In the genomic region with DNA sequence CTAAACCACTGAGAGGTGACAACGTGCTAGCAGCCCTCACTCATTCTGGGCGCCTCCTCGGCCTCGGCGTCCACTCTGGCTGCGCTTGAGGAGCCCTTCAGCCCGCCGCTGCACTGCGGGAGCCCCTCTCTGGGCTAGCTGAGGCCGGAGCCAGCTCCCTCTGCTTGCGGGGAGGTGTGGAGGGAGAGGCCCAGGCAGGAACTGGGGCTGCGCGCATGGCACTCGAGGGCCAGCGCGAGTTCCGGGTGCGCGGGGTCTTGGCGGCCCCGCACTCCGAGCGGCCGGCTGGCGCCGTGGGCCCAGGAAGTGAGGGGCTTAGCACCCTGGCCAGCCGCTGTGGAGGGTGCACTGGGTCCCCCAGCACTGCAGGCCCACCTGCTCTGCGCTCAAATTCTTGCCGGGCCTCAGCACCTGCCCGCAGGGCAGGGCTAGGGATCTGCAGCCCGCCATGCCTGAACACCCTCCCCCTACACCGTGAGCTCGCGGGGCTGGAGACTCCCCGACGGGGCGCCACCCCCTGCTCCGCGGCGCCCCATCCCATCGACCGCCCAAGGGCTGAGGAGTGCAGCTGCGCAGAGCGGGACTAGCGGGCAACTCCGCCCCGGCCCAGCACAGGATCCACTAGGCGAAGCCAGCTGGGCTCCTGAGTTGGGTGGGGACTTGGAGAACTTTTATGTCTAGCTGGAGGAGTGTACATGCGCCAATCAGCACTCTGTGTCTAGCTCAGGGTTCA, we compare ENCODE assay signal across 26 cellular contexts.
"Had no signal": no experiment of that assay in that cellular context is flagged by ENCODE, and none has a peak within 500 bp of the region (broad histone marks: within the 10 kb centered on the region; RNA-seq: fewer than 3 reads in every experiment).

No MANE protein-coding gene starts in this region.

- H3K36me3 Mint-ChIP-seq: activated CD4-positive, alpha-beta memory T cell treated with anti-CD3 and anti-CD28 coated beads for 36 hours; activated naive CD4-positive, alpha-beta T cell treated with anti-CD3 and anti-CD28 coated beads, Interleukin-2, amount 10 ng/mL, durations not matched to agents 7 days and 5 days; activated naive CD8-positive, alpha-beta T cell treated with anti-CD3 and anti-CD28 coated beads, Interleukin-2, amount 10 ng/mL, durations not matched to agents 7 days and 5 days had no signal

- H3K9ac ChIP-seq: SK-N-SH had no signal

- DNase-seq: activated CD4-positive, alpha-beta T cell treated with anti-CD3 and anti-CD28 coated beads, Interleukin-2, amount 10 ng/mL, durations not matched to agents 7 days and 5 days; activated CD4-positive, CD25-positive, alpha-beta regulatory T cell; activated gamma-delta T cell treated with Interleukin-2 at 50 U/mL for 16 hours; activated naive CD8-positive, alpha-beta T cell treated with anti-CD3 and anti-CD28 coated beads, Interleukin-2, amount 10 ng/mL, durations not matched to agents 7 days and 5 days; activated T-cell treated with anti-CD3 and anti-CD28 coated beads, Interleukin-2, amount 50 U/mL, for 72 hours; aorta; MG63; NCI-H1105; NCI-H1436; NCI-H1694 treated with DMSO at 0.1 percent for 48 hours; NCI-H2029 treated with DMSO at 0.1 percent for 48 hours; NCI-H510A treated with DMSO at 0.1 percent for 48 hours; NCI-H69; NK-92 treated with Interleukin-12 subunit alpha and Interleukin-12 subunit beta, amount 100 ng/mL, for 24 hours; OCI-M1; Right ventricle myocardium superior; RPMI8226; SJCRH30; SK-N-SH; T-helper 1 cell had no signal

- H3K4me2 ChIP-seq: SK-N-SH had no signal

- H3K27ac ChIP-seq: breast epithelium, SJCRH30, VCaP had no signal

- H3K4me3 ChIP-seq: breast epithelium, MG63, SJCRH30 had no signal

- H3K4me1 ChIP-seq: breast epithelium had no signal

- H3K4me3 Mint-ChIP-seq: activated CD4-positive, alpha-beta T cell treated with anti-CD3 and anti-CD28 coated beads, Interleukin-2, amount 10 ng/mL, durations not matched to agents 7 days and 5 days; activated naive CD4-positive, alpha-beta T cell treated with anti-CD3 and anti-CD28 coated beads, Interleukin-2, amount 10 ng/mL, durations not matched to agents 7 days and 5 days; activated naive CD8-positive, alpha-beta T cell treated with anti-CD3 and anti-CD28 coated beads, Interleukin-2, amount 10 ng/mL, durations not matched to agents 7 days and 5 days; activated T-cell treated with anti-CD3 and anti-CD28 coated beads, Interleukin-2, amount 50 U/mL, for 72 hours had no signal

- H3K27me3 ChIP-seq: breast epithelium, MG63, SJCRH30 had no signal

- ATAC-seq: Panc1 had no signal

- H3K27ac Mint-ChIP-seq: activated CD4-positive, alpha-beta memory T cell treated with anti-CD3 and anti-CD28 coated beads for 36 hours; activated CD4-positive, alpha-beta T cell treated with anti-CD3 and anti-CD28 coated beads, Interleukin-2, amount 10 ng/mL, durations not matched to agents 7 days and 5 days; activated naive CD4-positive, alpha-beta T cell treated with anti-CD3 and anti-CD28 coated beads, Interleukin-2, amount 10 ng/mL, durations not matched to agents 7 days and 5 days; activated T-cell treated with anti-CD3 and anti-CD28 coated beads, Interleukin-2, amount 50 U/mL, for 72 hours; activated T-helper 2 cell treated with anti-CD3 and anti-CD28 coated beads, Interferon-gamma antibody, Interleukin-2, Interleukin-4, amounts not matched to agents 10 μg/mL and 5 μg/mL and 100 μg/mL, durations not matched to agents 14 hours and 24 hours and 36 hours had no signal

- H3K9me3 ChIP-seq: SK-N-SH had no signal

- H3K36me3 ChIP-seq: breast epithelium, MG63, SJCRH30 had no signal
